In genomic region chr3:113166719-113167492, GRCh38 we compare ENCODE assay signal across 1 cellular context.
TF ChIP-seq lines count a peak whose summit lies in the region.

No MANE protein-coding gene starts in this region.

TF ChIP-seq in WTC11, 78 proteins besides CTCF, POLR2A, EP300 and RAD21 (continued from another document):
- TF ChIP-seq SMAD3 (CRISPR knock-in tag; IDR thresholded peaks at IDR 0.05; ENCODE audit: borderline replicate concordance): no peak
TF ChIP-seq in WTC11: peak in this region for 0.
